In the genomic region with DNA sequence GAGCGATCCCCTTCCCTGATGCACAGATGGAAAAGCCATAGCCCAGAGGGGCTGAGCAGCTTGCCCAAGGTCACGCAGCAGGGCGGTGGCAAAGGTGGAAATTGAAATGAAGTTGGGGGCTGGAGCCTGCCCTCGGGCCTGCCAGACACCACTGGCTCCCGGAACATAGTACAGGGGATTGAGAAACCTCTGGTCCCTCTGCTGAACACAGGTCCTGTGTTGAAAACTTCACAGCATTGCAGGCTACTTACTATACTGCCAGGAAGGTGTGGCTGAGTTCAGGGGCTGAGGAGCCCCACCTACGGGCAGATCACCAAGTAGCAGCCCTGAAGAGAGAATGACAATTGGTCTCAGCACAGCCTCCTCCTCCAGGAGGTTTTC, we compare ENCODE assay signal across 1 cellular context.
TF ChIP-seq lines count a peak whose summit lies in the region.

No MANE protein-coding gene starts in this region.

TF ChIP-seq in GM12878, 131 proteins besides CTCF, POLR2A, EP300 and RAD21 (continued from another document):
- TF ChIP-seq, protein P1, sequence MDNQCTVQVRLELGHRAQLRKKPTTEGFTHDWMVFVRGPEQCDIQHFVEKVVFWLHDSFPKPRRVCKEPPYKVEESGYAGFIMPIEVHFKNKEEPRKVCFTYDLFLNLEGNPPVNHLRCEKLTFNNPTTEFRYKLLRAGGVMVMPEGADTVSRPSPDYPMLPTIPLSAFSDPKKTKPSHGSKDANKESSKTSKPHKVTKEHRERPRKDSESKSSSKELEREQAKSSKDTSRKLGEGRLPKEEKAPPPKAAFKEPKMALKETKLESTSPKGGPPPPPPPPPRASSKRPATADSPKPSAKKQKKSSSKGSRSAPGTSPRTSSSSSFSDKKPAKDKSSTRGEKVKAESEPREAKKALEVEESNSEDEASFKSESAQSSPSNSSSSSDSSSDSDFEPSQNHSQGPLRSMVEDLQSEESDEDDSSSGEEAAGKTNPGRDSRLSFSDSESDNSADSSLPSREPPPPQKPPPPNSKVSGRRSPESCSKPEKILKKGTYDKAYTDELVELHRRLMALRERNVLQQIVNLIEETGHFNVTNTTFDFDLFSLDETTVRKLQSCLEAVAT (IDR thresholded peaks at IDR 0.05), result no peak
- no peak for TF ChIP-seq ZNF207 (IDR thresholded peaks at IDR 0.05; ENCODE audit: borderline replicate concordance)
- TF ChIP-seq KDM1A (IDR thresholded peaks at IDR 0.05; ENCODE audit: borderline replicate concordance), result no peak
